Comparison of ENCODE assay signal across 14 cellular contexts in genomic region chr1:234953655-234954420, GRCh38.
DNase-seq lines count a peak whose midpoint lies in the region; ATAC-seq and TF ChIP-seq lines count a peak whose summit lies in the region.
"Had no signal": no experiment of that assay in that cellular context is flagged by ENCODE, and none has a peak within 500 bp of the region (broad histone marks: within the 10 kb centered on the region; RNA-seq: fewer than 3 reads in every experiment).

No MANE protein-coding gene starts in this region.

- in situ Hi-C loops in Panc1 (cut with HindIII; ENCODE audit: low pct_unique_long_range_greater_than_20kb, low sequenced_read_pairs): loop anchor here (10.0 to 25.0 kb wide), 2 partner anchors 121 to 342 kb away; partner anchors contain the start of gene IRF2BP2

- BruUV-seq in Calu3 (replicated peaks; lab: Mats Ljungman, UMichigan): no TSS peak
- no TSS peak for BruUV-seq in Panc1 (replicated peaks; lab: Mats Ljungman, UMichigan)

- H4K12ac ChIP-seq in trophoblast cell (ENCODE audit: low read depth, low read length): no peak overlapping the region

- H3K4me3 ChIP-seq in Panc1 (ENCODE audit: low read depth in 2 of 2, low read length in 2 of 2) (no peak overlapping the region), trophoblast cell (ENCODE audit: low read depth, low read length) (no peak overlapping the region)
- H3K4me3 ChIP-seq: coronary artery had no signal

- no CpG with 5 or more reads among the region's 13 CpGs for WGBS in trophoblast cell (ENCODE audit: extremely low coverage, insufficient coverage, insufficient read length)

- H3K9me3 ChIP-seq in Panc1 (ENCODE audit: control insufficient read depth, insufficient read depth, low read depth, low read length) (peaks cover 6% of the 10 kb centered on the region; the same call in 1 of the 2 replicates), trophoblast cell (ENCODE audit: insufficient read depth, low read depth, low read length) (no peaks in the 10 kb centered on the region)

- peak overlapping the region; percentile 52 for H2AK5ac ChIP-seq in trophoblast cell (ENCODE audit: low read length)

- intact Hi-C loops in Calu3 (cut with micrococcal nuclease; ENCODE audit: unreplicated experiment): no loop called here
- intact Hi-C loops in Panc1 (cut with micrococcal nuclease; ENCODE audit: unreplicated experiment): no loop called here

- H4K8ac ChIP-seq in trophoblast cell (ENCODE audit: low read depth, low read length): no peak overlapping the region

- no peak overlapping the region for H3K4ac ChIP-seq in trophoblast cell (ENCODE audit: low read depth, low read length)

- ATAC-seq in Panc1: no peak
- no peak for ATAC-seq in effector memory CD8-positive, alpha-beta T cell (replicated peaks)
- no peak for ATAC-seq in HG02678 (IDR thresholded peaks at IDR 0.05; ENCODE audit: unreplicated experiment)
- ATAC-seq in HG03342 (IDR thresholded peaks at IDR 0.05; ENCODE audit: unreplicated experiment): no peak
- ATAC-seq: activated naive CD4-positive, alpha-beta T cell treated with anti-CD3 and anti-CD28 coated beads, Interleukin-2, amount 50 U/mL, for 72 hours had no signal

- TF ChIP-seq CTCF in Calu3 (IDR thresholded peaks at IDR 0.05; ENCODE audit: unreplicated experiment): no peak
- no peak for TF ChIP-seq CTCF in Panc1 (IDR thresholded peaks at IDR 0.05)

- peaks cover 4% of the 10 kb centered on the region for H3K9me3 Mint-ChIP-seq in Calu3 (ENCODE audit: low read depth, unreplicated experiment)
- H3K9me3 Mint-ChIP-seq in effector memory CD8-positive, alpha-beta T cell: no peaks in the 10 kb centered on the region

- no peak overlapping the region for H3K4me3 Mint-ChIP-seq in Calu3 (ENCODE audit: low read depth, unreplicated experiment)
- H3K4me3 Mint-ChIP-seq in effector memory CD8-positive, alpha-beta T cell: peak overlapping the region in 1 of 2 donors; percentile 40

- peak overlapping the region; percentile 20 for H2BK120ac ChIP-seq in trophoblast cell (ENCODE audit: insufficient read depth, low read length, poor library complexity)

- peak overlapping the region; percentile 12 for H3K27ac Mint-ChIP-seq in Calu3 (ENCODE audit: unreplicated experiment)
- H3K27ac Mint-ChIP-seq in effector memory CD8-positive, alpha-beta T cell: peak overlapping the region; percentile 77 to 92

- H3K36me3 Mint-ChIP-seq in Calu3 (ENCODE audit: insufficient read depth, unreplicated experiment): peaks cover 12% of the 10 kb centered on the region
- H3K36me3 Mint-ChIP-seq in effector memory CD8-positive, alpha-beta T cell (ENCODE audit: insufficient read depth): no peaks in the 10 kb centered on the region

- H3K23ac ChIP-seq in trophoblast cell (ENCODE audit: low read length): no peak overlapping the region

- peak overlapping the region; percentile 22 for H4K91ac ChIP-seq in trophoblast cell (ENCODE audit: low read depth, low read length)

- CTCF ChIA-PET in Calu3 (lab: Charles Lee): interaction anchor here (1.5 kb wide), 1 partner anchor 116 kb away, joined by 4 read pairs; no protein-coding TSS in a partner anchor
- CTCF ChIA-PET in Panc1 (lab: Charles Lee): no interaction called here

- peak overlapping the region; percentile 39 for H2BK12ac ChIP-seq in trophoblast cell (ENCODE audit: low read length)

- H3K79me1 ChIP-seq in trophoblast cell (ENCODE audit: low read length): peaks cover 26% of the 10 kb centered on the region

- H2BK5ac ChIP-seq in trophoblast cell (ENCODE audit: low read depth, low read length, poor library complexity): no peak overlapping the region

- H3K36me3 ChIP-seq in Panc1 (ENCODE audit: control insufficient read depth, insufficient read depth, low read length): no peaks in the 10 kb centered on the region
- no peaks in the 10 kb centered on the region for H3K36me3 ChIP-seq in trophoblast cell (ENCODE audit: control insufficient read depth in 1 of 2, insufficient read depth in 2 of 2, low read length in 2 of 2)

- H3K4me1 ChIP-seq in Panc1 (ENCODE audit: control insufficient read depth, insufficient read depth, low read length) (peaks cover 49% of the 10 kb centered on the region), trophoblast cell (ENCODE audit: control insufficient read depth in 1 of 2, insufficient read depth in 2 of 2, low read length in 2 of 2) (peaks cover 25 to 26% of the 10 kb centered on the region in 2 experiments)

- H3K4me1 Mint-ChIP-seq in Calu3 (ENCODE audit: low read depth, unreplicated experiment): peaks cover 45% of the 10 kb centered on the region
- peaks cover 16 to 28% of the 10 kb centered on the region in 2 donors for H3K4me1 Mint-ChIP-seq in effector memory CD8-positive, alpha-beta T cell (ENCODE audit: low read depth in 2 of 2)

- POLR2A ChIA-PET in Panc1 (lab: Charles Lee): no interaction called here

- no peak for DNase-seq in Calu3
- DNase-seq in Panc1 (ENCODE audit: low read depth, low spot score): no peak
- DNase-seq in effector memory CD8-positive, alpha-beta T cell: no peak
- DNase-seq in trophoblast cell: no peak
- no peak for DNase-seq in SW 1271 (lab: John Stamatoyannopoulos, UW)
- no peak for DNase-seq in NCI-H2081 treated with DMSO at 0.1 percent for 48 hours (lab: John Stamatoyannopoulos, UW)
- DNase-seq: activated CD4-positive, alpha-beta T cell treated with anti-CD3 and anti-CD28 coated beads for 1 hour; H7; kidney; NCI-H1105 treated with DMSO at 0.1 percent for 48 hours had no signal

- H3K14ac ChIP-seq in trophoblast cell (ENCODE audit: low read length): peak overlapping the region; percentile 26

- H3K4me2 ChIP-seq in trophoblast cell (ENCODE audit: low read length): no peak overlapping the region

- H3K9ac ChIP-seq in trophoblast cell (ENCODE audit: low read length): no peak overlapping the region

- no peak overlapping the region for H2AFZ ChIP-seq in trophoblast cell (ENCODE audit: insufficient read depth, low read length, poor library complexity)

- peaks cover 9% of the 10 kb centered on the region for H3K79me2 ChIP-seq in trophoblast cell (ENCODE audit: control insufficient read depth, insufficient read depth, low read length, poor library complexity)

- H3K18ac ChIP-seq in trophoblast cell (ENCODE audit: low read length): peak overlapping the region; percentile 43

- H3K27me3 ChIP-seq in Panc1 (ENCODE audit: control insufficient read depth, insufficient read depth, low read length) (no peaks in the 10 kb centered on the region), trophoblast cell (ENCODE audit: insufficient read depth, low read length) (no peaks in the 10 kb centered on the region)

- H3K27me3 Mint-ChIP-seq in Calu3 (ENCODE audit: unreplicated experiment): no peaks in the 10 kb centered on the region
- H3K27me3 Mint-ChIP-seq in effector memory CD8-positive, alpha-beta T cell: no peaks in the 10 kb centered on the region

- H3K27ac ChIP-seq in Panc1 (ENCODE audit: low read length) (peak overlapping the region; percentile 100), trophoblast cell (ENCODE audit: low read depth, low read length) (no peak overlapping the region)
